In the genomic region with DNA sequence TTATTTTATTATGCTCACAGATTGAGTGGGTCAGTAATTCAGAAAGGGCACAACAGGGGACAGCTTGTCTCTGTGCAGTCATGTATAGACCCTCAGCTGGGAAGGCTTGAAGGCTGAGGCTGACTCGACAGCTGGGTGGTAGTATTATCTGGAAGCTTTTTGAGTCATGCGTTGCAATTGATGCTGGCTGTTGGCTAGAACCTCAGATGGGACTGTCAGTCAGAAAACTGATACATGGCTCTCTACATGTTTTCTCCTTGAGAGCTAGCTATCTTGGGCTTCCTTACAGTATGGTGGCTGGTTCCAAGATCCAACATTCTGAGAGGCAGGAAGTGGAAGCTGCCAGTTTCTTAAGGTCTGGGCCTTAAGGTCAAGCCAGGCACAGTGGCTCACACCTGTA, we compare ENCODE assay signal across 16 cellular contexts.
A peak's percentile ranks its signal among the peaks of the same experiment; 100 is the strongest.
DNase-seq lines count a peak whose midpoint lies in the region; ATAC-seq and TF ChIP-seq lines count a peak whose summit lies in the region.
"Had no signal": no experiment of that assay in that cellular context is flagged by ENCODE, and none has a peak within 500 bp of the region (broad histone marks: within the 10 kb centered on the region; RNA-seq: fewer than 3 reads in every experiment).

No MANE protein-coding gene starts in this region.

- no peaks in the 10 kb centered on the region for H3K9me3 Mint-ChIP-seq in T-cell
- H3K9me3 Mint-ChIP-seq in glutamatergic neuron (ENCODE audit: unreplicated experiment), result peaks cover 4% of the 10 kb centered on the region

- TF ChIP-seq CTCF in sigmoid colon (IDR thresholded peaks at IDR 0.05) (no peak), glutamatergic neuron (IDR thresholded peaks at IDR 0.05; ENCODE audit: partially characterized antibody, unreplicated experiment) (no peak)

- H3K4me1 Mint-ChIP-seq in T-cell, result peaks cover 65 to 70% (median 67%) of the 10 kb centered on the region in 3 donors
- peaks cover 4% of the 10 kb centered on the region for H3K4me1 Mint-ChIP-seq in glutamatergic neuron (ENCODE audit: low read depth, unreplicated experiment)

- peak overlapping the region; percentile 19 to 22 for H3K27ac Mint-ChIP-seq in T-cell
- no peak overlapping the region for H3K27ac Mint-ChIP-seq in glutamatergic neuron (ENCODE audit: unreplicated experiment)

- no peak for TF ChIP-seq POLR2A in sigmoid colon (IDR thresholded peaks at IDR 0.05)

- no peaks in the 10 kb centered on the region for H3K9me3 ChIP-seq in sigmoid colon

- H3K27me3 ChIP-seq in sigmoid colon, result no peaks in the 10 kb centered on the region

- WGBS in sigmoid colon, 2 donors, result 88 to 97% methylated on average over 2 of the region's 2 CpGs

- POLR2A ChIA-PET in T-cell (lab: Charles Lee), result interaction anchor here in 1 of 2 donors (0.6 kb wide), 1 partner anchor 461 kb away, joined by 3 read pairs; no protein-coding TSS in a partner anchor

- peak; percentile 48 for DNase-seq in NCI-H82 (lab: John Stamatoyannopoulos, UW)
- no peak for DNase-seq in NCI-H82 treated with DMSO at 0.1 percent for 48 hours (lab: John Stamatoyannopoulos, UW; ENCODE audit: unreplicated experiment)
- DNase-seq in LHCN-M2 (ENCODE audit: low read depth), result peak; percentile 89
- no peak for DNase-seq in T-cell
- peak; percentile 10 for DNase-seq in sigmoid colon
- DNase-seq in glutamatergic neuron, result no peak
- DNase-seq in kidney tubule cell (ENCODE audit: low spot score), result no peak
- DNase-seq in germinal center (ENCODE audit: low spot score), result no peak
- DNase-seq: AML-193, C1 segment of cervical spinal cord, DMS79, Karpas-422, NCI-H187 treated with DMSO at 0.1 percent for 48 hours, NCI-H2107, NCI-H2227 treated with DMSO at 0.1 percent for 48 hours, Right ventricle myocardium superior had no signal

- no peak for ATAC-seq in T-cell (replicated peaks in 1 of 4)

- no peak for TF ChIP-seq EP300 in sigmoid colon (IDR thresholded peaks at IDR 0.05)

- H3K27me3 Mint-ChIP-seq in T-cell, result no peaks in the 10 kb centered on the region
- peaks cover 8% of the 10 kb centered on the region for H3K27me3 Mint-ChIP-seq in glutamatergic neuron (ENCODE audit: unreplicated experiment)

- CTCF ChIA-PET in T-cell (lab: Charles Lee), result no interaction called here

- H3K4me1 ChIP-seq in sigmoid colon, result peaks cover 0 to 37% (median 19%) of the 10 kb centered on the region in 4 donors

- no peak overlapping the region for H3K27ac ChIP-seq in sigmoid colon

- H3K36me3 ChIP-seq in sigmoid colon, result no peaks in the 10 kb centered on the region

- intact Hi-C loops in sigmoid colon (cut with DNase I), result no loop called here

- H3K36me3 Mint-ChIP-seq in T-cell (peaks cover 17% of the 10 kb centered on the region), glutamatergic neuron (ENCODE audit: unreplicated experiment) (no peaks in the 10 kb centered on the region)

- no peak overlapping the region for H3K4me3 Mint-ChIP-seq in T-cell
- H3K4me3 Mint-ChIP-seq in glutamatergic neuron (ENCODE audit: unreplicated experiment), result no peak overlapping the region

- H3K4me3 ChIP-seq in sigmoid colon, result no peak overlapping the region

Comparison
In these comparisons a context has a peak if more than half of its experiments do, and no peak if none do; other contexts are left out.
1. DNase-seq: peak in NCI-H82 (single experiment), LHCN-M2 (single experiment) and sigmoid colon (single experiment); none in NCI-H82 treated with DMSO at 0.1 percent for 48 hours (single experiment), T-cell (0 of 34), glutamatergic neuron (single experiment), kidney tubule cell (single experiment) and germinal center (single experiment).